Comparison of ENCODE assay signal across 1 cellular context in the genomic region with DNA sequence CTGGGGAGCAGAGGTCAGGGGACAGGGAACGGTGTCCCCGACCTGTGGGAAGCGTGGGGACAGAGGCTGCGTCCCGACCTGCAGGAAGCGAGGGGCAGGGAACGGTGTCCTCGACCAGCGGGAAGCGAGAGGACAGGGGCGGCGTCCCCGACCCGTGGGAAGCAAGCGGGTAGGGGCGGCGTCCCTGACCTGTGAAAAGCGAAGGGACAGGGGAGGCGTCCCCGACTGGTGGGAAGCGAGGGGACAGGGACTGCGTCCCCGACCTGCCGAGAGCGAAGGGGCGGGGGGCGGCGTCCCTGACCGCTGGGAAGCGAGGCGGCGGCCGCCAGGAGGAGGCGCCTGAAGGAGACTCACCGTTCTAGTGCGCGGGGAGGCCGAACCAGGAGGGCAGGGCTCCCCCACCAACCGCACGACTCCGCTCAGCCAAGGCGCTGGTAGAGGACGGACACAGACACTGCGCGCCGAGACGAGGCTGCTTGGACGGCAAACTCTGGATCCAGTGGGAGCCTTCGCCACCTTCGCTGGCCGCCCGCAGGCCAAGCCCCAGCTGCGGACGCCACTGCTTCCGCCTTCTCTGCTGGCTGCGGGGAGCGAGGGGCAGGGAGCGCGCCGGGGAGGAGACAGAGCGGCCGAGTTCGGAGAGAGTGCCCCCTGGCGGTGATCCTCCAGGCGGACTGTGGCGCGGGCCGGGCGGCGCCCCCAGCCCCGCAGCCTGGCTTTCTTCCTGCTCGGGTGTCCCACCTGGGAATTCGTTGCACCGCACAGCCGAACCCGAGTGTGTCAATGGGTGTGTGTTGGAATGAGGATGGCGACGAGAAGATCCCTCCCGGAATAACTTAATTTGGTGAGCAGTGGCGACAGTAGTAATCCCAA.
TF ChIP-seq lines count a peak whose summit lies in the region.

A gene with protein sequence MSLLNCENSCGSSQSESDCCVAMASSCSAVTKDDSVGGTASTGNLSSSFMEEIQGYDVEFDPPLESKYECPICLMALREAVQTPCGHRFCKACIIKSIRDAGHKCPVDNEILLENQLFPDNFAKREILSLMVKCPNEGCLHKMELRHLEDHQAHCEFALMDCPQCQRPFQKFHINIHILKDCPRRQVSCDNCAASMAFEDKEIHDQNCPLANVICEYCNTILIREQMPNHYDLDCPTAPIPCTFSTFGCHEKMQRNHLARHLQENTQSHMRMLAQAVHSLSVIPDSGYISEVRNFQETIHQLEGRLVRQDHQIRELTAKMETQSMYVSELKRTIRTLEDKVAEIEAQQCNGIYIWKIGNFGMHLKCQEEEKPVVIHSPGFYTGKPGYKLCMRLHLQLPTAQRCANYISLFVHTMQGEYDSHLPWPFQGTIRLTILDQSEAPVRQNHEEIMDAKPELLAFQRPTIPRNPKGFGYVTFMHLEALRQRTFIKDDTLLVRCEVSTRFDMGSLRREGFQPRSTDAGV (minus strand): TSS at position 579 of the 873 bp plus-strand sequence. CDS start 8,757 bp downstream, outside the sequence.

TF ChIP-seq in K562, 482 proteins besides CTCF, POLR2A, EP300 and RAD21 (continued from another document and continues in another):
- TF ChIP-seq, protein P1, sequence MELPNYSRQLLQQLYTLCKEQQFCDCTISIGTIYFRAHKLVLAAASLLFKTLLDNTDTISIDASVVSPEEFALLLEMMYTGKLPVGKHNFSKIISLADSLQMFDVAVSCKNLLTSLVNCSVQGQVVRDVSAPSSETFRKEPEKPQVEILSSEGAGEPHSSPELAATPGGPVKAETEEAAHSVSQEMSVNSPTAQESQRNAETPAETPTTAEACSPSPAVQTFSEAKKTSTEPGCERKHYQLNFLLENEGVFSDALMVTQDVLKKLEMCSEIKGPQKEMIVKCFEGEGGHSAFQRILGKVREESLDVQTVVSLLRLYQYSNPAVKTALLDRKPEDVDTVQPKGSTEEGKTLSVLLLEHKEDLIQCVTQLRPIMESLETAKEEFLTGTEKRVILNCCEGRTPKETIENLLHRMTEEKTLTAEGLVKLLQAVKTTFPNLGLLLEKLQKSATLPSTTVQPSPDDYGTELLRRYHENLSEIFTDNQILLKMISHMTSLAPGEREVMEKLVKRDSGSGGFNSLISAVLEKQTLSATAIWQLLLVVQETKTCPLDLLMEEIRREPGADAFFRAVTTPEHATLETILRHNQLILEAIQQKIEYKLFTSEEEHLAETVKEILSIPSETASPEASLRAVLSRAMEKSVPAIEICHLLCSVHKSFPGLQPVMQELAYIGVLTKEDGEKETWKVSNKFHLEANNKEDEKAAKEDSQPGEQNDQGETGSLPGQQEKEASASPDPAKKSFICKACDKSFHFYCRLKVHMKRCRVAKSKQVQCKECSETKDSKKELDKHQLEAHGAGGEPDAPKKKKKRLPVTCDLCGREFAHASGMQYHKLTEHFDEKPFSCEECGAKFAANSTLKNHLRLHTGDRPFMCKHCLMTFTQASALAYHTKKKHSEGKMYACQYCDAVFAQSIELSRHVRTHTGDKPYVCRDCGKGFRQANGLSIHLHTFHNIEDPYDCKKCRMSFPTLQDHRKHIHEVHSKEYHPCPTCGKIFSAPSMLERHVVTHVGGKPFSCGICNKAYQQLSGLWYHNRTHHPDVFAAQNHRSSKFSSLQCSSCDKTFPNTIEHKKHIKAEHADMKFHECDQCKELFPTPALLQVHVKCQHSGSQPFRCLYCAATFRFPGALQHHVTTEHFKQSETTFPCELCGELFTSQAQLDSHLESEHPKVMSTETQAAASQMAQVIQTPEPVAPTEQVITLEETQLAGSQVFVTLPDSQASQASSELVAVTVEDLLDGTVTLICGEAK (IDR thresholded peaks at IDR 0.05) = peak; percentile 56
- TF ChIP-seq, protein P1 (CRISPR knock-in tag; IDR thresholded peaks at IDR 0.05) = no peak
- TF ChIP-seq ZNF586 (CRISPR knock-in tag; conservative IDR thresholded peaks at IDR 0.05) = no peak
- TF ChIP-seq ZKSCAN1 (IDR thresholded peaks at IDR 0.05; ENCODE audit: low read depth, low read length) = no peak
- TF ChIP-seq ZEB2 (IDR thresholded peaks at IDR 0.05) = 0 out of 2 replicates have a peak, but pooled peaks have one; percentile 35
- TF ChIP-seq MEF2D (tag; conservative IDR thresholded peaks at IDR 0.05; ENCODE audit: low read depth) = peak; percentile 54; the same call in 1 of the 2 replicates
- TF ChIP-seq LEF1 (IDR thresholded peaks at IDR 0.05) = 0 out of 2 replicates have a peak, but pooled peaks have one; percentile 24
- TF ChIP-seq SIN3B (IDR thresholded peaks at IDR 0.05; ENCODE audit: low read depth) = peak; percentile 82; the same call in 1 of the 2 replicates
- peak; percentile 78 for TF ChIP-seq CREM (IDR thresholded peaks at IDR 0.05; ENCODE audit: low read depth)
- no peak for TF ChIP-seq SMARCA5 (IDR thresholded peaks at IDR 0.05)
- TF ChIP-seq WHSC1 (IDR thresholded peaks at IDR 0.05; ENCODE audit: low read length) = no peak
- TF ChIP-seq, protein P2, sequence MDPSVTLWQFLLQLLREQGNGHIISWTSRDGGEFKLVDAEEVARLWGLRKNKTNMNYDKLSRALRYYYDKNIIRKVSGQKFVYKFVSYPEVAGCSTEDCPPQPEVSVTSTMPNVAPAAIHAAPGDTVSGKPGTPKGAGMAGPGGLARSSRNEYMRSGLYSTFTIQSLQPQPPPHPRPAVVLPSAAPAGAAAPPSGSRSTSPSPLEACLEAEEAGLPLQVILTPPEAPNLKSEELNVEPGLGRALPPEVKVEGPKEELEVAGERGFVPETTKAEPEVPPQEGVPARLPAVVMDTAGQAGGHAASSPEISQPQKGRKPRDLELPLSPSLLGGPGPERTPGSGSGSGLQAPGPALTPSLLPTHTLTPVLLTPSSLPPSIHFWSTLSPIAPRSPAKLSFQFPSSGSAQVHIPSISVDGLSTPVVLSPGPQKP (CRISPR knock-in tag; IDR thresholded peaks at IDR 0.05) = no peak
- 0 out of 2 replicates have a peak, but pooled peaks have one; percentile 7 for TF ChIP-seq CBFA2T3 (IDR thresholded peaks at IDR 0.05)
- peak; percentile 82 for TF ChIP-seq U2AF1 (optimal IDR thresholded peaks at IDR 0.05; ENCODE audit: low read depth, low read length)
- TF ChIP-seq ZHX1 (conservative IDR thresholded peaks at IDR 0.05; ENCODE audit: low read length) = peak; percentile 81; the same call in 1 of the 2 replicates
- TF ChIP-seq FOXM1 (IDR thresholded peaks at IDR 0.05; ENCODE audit: low read depth) = 0 out of 2 replicates have a peak, but pooled peaks have one; percentile 26
- peak; percentile 37; the same call in 1 of the 2 replicates for TF ChIP-seq FOXM1 (CRISPR knock-in tag; IDR thresholded peaks at IDR 0.05; ENCODE audit: low read depth)
- no peak for TF ChIP-seq ATF3 (IDR thresholded peaks at IDR 0.05)
- TF ChIP-seq ATF3 (CRISPR knock-in tag; conservative IDR thresholded peaks at IDR 0.05) = no peak; the same call in 1 of the 2 replicates
- TF ChIP-seq ILK (tag; IDR thresholded peaks at IDR 0.05; ENCODE audit: borderline replicate concordance, low read depth) = no peak
- TF ChIP-seq NFRKB (IDR thresholded peaks at IDR 0.05; ENCODE audit: low read depth) = peak; percentile 30; the same call in 1 of the 2 replicates
- no peak for TF ChIP-seq ZNF324 (CRISPR knock-in tag; IDR thresholded peaks at IDR 0.05)
- TF ChIP-seq ZFP91 (CRISPR knock-in tag; IDR thresholded peaks at IDR 0.05) = 0 out of 2 replicates have a peak, but pooled peaks have one; percentile 10
- no peak for TF ChIP-seq POLR2AphosphoS2 (IDR thresholded peaks at IDR 0.05; ENCODE audit: low read length)
- TF ChIP-seq MYNN (IDR thresholded peaks at IDR 0.05) = peak; percentile 45; the same call in 1 of the 2 replicates
- no peak for TF ChIP-seq MYNN (CRISPR knock-in tag; IDR thresholded peaks at IDR 0.05)
- TF ChIP-seq TOE1 (IDR thresholded peaks at IDR 0.05; ENCODE audit: borderline replicate concordance) = peak; percentile 70; the same call in 1 of the 2 replicates
- TF ChIP-seq TOE1 (CRISPR knock-in tag; IDR thresholded peaks at IDR 0.05; ENCODE audit: borderline replicate concordance, low read depth) = no peak
- TF ChIP-seq, protein P3, sequence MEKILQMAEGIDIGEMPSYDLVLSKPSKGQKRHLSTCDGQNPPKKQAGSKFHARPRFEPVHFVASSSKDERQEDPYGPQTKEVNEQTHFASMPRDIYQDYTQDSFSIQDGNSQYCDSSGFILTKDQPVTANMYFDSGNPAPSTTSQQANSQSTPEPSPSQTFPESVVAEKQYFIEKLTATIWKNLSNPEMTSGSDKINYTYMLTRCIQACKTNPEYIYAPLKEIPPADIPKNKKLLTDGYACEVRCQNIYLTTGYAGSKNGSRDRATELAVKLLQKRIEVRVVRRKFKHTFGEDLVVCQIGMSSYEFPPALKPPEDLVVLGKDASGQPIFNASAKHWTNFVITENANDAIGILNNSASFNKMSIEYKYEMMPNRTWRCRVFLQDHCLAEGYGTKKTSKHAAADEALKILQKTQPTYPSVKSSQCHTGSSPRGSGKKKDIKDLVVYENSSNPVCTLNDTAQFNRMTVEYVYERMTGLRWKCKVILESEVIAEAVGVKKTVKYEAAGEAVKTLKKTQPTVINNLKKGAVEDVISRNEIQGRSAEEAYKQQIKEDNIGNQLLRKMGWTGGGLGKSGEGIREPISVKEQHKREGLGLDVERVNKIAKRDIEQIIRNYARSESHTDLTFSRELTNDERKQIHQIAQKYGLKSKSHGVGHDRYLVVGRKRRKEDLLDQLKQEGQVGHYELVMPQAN (IDR thresholded peaks at IDR 0.05; ENCODE audit: borderline replicate concordance) = peak; percentile 86; the same call in 1 of the 2 replicates
- TF ChIP-seq HDAC1 (IDR thresholded peaks at IDR 0.05) = peak in 1 of 2 experiments; percentile 89; a peak in 1 of 4 replicates
- peak; percentile 44 for TF ChIP-seq BHLHE40 (IDR thresholded peaks at IDR 0.05; ENCODE audit: low read length)
- TF ChIP-seq FOXA3 (CRISPR knock-in tag; conservative IDR thresholded peaks at IDR 0.05 in 1 of 2, IDR thresholded peaks at IDR 0.05 in 1 of 2) = peak in 1 of 2 experiments; percentile 63; a peak in 1 of 4 replicates
- TF ChIP-seq ZNF830 (CRISPR knock-in tag; IDR thresholded peaks at IDR 0.05) = peak; percentile 92; the same call in 1 of the 2 replicates
- TF ChIP-seq C11orf30 (IDR thresholded peaks at IDR 0.05; ENCODE audit: low read depth) = peak; percentile 85
- peak; percentile 61; the same call in 1 of the 2 replicates for TF ChIP-seq MBD2 (IDR thresholded peaks at IDR 0.05; ENCODE audit: borderline replicate concordance, low read depth)
- peak; percentile 76 for TF ChIP-seq ATF7 (IDR thresholded peaks at IDR 0.05)
- peak; percentile 67; the same call in 1 of the 2 replicates for TF ChIP-seq ZBTB17 (CRISPR knock-in tag; IDR thresholded peaks at IDR 0.05)
